ENCODE assay signal across 8 cellular contexts in genomic region chr5:51382759-51383493, GRCh38. TPM values are rescaled to one million over a fixed set of nuclear protein-coding genes. Genes with fewer than 3 reads are reported as not detected.
DNase-seq lines count a peak whose midpoint lies in the region; ATAC-seq, FAIRE-seq and TF ChIP-seq lines count a peak whose summit lies in the region.

Gene ISL1, plus strand, starts transcription at chr5:51383448. Its CDS starts 224 bp downstream, at chr5:51383672.

- no peak for FAIRE-seq in D721Med (lab: Jason Lieb, UNC)

- peak; percentile 66 for DNase-seq in D721Med (ENCODE audit: insufficient read length, low spot score)
- peak; percentile 55 for DNase-seq in HuH-7.5 (ENCODE audit: low spot score)
- peak; percentile 97 for DNase-seq in SK-N-DZ (ENCODE audit: low spot score)
- peak; percentile 86 for DNase-seq in fibroblast of the aortic adventitia (ENCODE audit: low read depth)
- DNase-seq in omental fat pad (ENCODE audit: low spot score) = peak; percentile 60
- no peak for DNase-seq in GM10248 (ENCODE audit: extremely low spot score)

- H3K4me3 ChIP-seq in fibroblast of the aortic adventitia (ENCODE audit: low read depth, low read length) = peak within 1 kb of the TSS; percentile 74

- peak; percentile 93 for ATAC-seq in omental fat pad (ENCODE audit: low FRiP score)
- ATAC-seq in GM21529 (IDR thresholded peaks at IDR 0.05; ENCODE audit: unreplicated experiment) = no peak
- no peak for ATAC-seq in HG03039 (IDR thresholded peaks at IDR 0.05; ENCODE audit: unreplicated experiment)

- POLR2A ChIA-PET in GM10248 (lab: Yijun Ruan, JAX) = no interaction called here

- CTCF ChIA-PET in GM10248 (lab: Yijun Ruan, JAX) = interaction anchor here (1.0 kb wide), 1 partner anchor 420 kb away, joined by 3 read pairs; no protein-coding TSS in a partner anchor

- no peak for TF ChIP-seq CTCF in D721Med (IDR thresholded peaks at IDR 0.05; ENCODE audit: insufficient read depth, missing control alignments)
- TF ChIP-seq CTCF in fibroblast of the aortic adventitia (IDR thresholded peaks at IDR 0.05; ENCODE audit: insufficient read depth, low read length) = no peak
- TF ChIP-seq CTCF in omental fat pad (IDR thresholded peaks at IDR 0.05) = no peak
- no peak for TF ChIP-seq CTCF in GM10248 (IDR thresholded peaks at IDR 0.05; ENCODE audit: control extremely low read depth, extremely low read depth, low read depth, missing control alignments)

RNA-seq across cellular contexts. Expression of gene ISL1, which starts in this region (rescaled TPM):
- polyA plus RNA-seq in SK-N-DZ (2014; cell fraction: cytosol; rRNA removed) = 98.5 and 119 TPM in 2 replicates
- 106 and 141 TPM in 2 replicates for polyA plus RNA-seq in SK-N-DZ (2014; cell fraction: nucleus; rRNA removed)
- total RNA-seq in fibroblast of the aortic adventitia (ENCODE audit: low replicate concordance) = 0.18 and 2.6 TPM in 2 replicates
- total RNA-seq in omental fat pad = 1 to 10 TPM in 3 of 4 donors, under 1 TPM in 1; 0.63 to 5.4 (median 3.3) TPM
